ENCODE assay signal across 8 cellular contexts in the genomic region with DNA sequence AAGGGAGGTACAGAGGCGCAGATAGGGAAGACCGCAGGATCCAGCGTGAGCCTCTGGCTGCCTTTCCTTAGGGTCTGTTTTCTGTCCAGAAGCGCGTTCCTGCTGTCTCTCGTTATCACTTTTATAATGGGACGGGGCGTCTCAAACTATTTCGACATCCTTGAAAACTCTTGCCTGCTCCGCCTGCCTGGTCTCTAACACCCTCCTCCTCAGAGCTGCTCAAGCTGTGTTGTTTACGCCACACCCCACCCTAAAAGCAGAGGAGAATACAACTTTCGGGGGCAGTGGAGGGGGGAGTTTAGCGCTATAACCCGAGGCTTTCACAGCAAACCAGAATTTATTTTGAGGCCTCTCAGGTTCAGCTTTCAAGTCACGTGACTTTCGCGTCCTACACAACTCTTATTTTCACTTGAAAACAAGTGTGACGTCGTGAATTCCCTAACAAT. TPM values are rescaled to one million over a fixed set of nuclear protein-coding genes. Genes with fewer than 3 reads are reported as not detected.
A peak's percentile ranks its signal among the peaks of the same experiment; 100 is the strongest.
DNase-seq lines count a peak whose midpoint lies in the region; ATAC-seq, FAIRE-seq and TF ChIP-seq lines count a peak whose summit lies in the region.

No MANE protein-coding gene starts in this region.

- peak overlapping the region; percentile 76 for H2AFZ ChIP-seq in osteoblast (ENCODE audit: low read length)

- H3K4me2 ChIP-seq in A549 (peak overlapping the region; percentile 79), osteoblast (ENCODE audit: insufficient read depth, low read length) (peak overlapping the region; percentile 93)

- ATAC-seq in A549 (peak; percentile 14), GM19351 (IDR thresholded peaks at IDR 0.05; ENCODE audit: unreplicated experiment) (peak; percentile 5), HG03457 (IDR thresholded peaks at IDR 0.05; ENCODE audit: unreplicated experiment) (no peak)

- WGBS in A549 (ENCODE audit: missing lambda C conversion rate): 49% methylated on average over 19 of the region's 19 CpGs

- H3K4me3 ChIP-seq in A549 (peak overlapping the region; percentile 41), WERI-Rb-1 (ENCODE audit: low read depth, low read length) (peak overlapping the region; percentile 17), fibroblast of villous mesenchyme (ENCODE audit: low read depth, low read length) (peak overlapping the region; percentile 47), osteoblast (ENCODE audit: insufficient read depth, low read length) (peak overlapping the region; percentile 76)

- no peak for TF ChIP-seq RAD21 in A549 (conservative IDR thresholded peaks at IDR 0.05 in 1 of 2, IDR thresholded peaks at IDR 0.05 in 1 of 2)

- POLR2A ChIA-PET in A549 (lab: Yijun Ruan, JAX): interaction anchor here (0.6 to 1.3 kb wide), 6 partner anchors 9 to 143 kb away, joined by 3 to 6 read pairs (median 4); a partner anchor contains a TSS

- no peak for TF ChIP-seq EP300 in A549 (IDR thresholded peaks at IDR 0.05)

- no peaks in the 10 kb centered on the region for H4K20me1 ChIP-seq in osteoblast (ENCODE audit: insufficient read depth, low read length)

- DNase-seq in A549 (ENCODE audit: low read depth in 1 of 2, low spot score in 1 of 2) (no peak), WERI-Rb-1 (no peak), fibroblast of villous mesenchyme (ENCODE audit: low read depth) (peak; percentile 97), osteoblast (ENCODE audit: insufficient read length, low spot score, missing footprints) (peak; percentile 58), NCI-H345 treated with DMSO at 0.1 percent for 48 hours (lab: John Stamatoyannopoulos, UW; ENCODE audit: unreplicated experiment) (no peak), LoVo (ENCODE audit: low spot score) (no peak)

- H3K9me3 ChIP-seq in A549: no peaks in the 10 kb centered on the region
- H3K9me3 ChIP-seq in WERI-Rb-1 (ENCODE audit: severe bottlenecking): peaks cover 3% of the 10 kb centered on the region
- H3K9me3 ChIP-seq in osteoblast (ENCODE audit: low read depth, low read length): no peaks in the 10 kb centered on the region

- CTCF ChIA-PET in A549 (lab: Yijun Ruan, JAX): interaction anchor here (1.7 to 2.4 kb wide), 2 partner anchors 10 to 143 kb away, joined by 3 to 8 read pairs; no protein-coding TSS in a partner anchor

- no peaks in the 10 kb centered on the region; the same call in none of the 2 replicates for H3K36me3 ChIP-seq in WERI-Rb-1
- H3K36me3 ChIP-seq in osteoblast (ENCODE audit: insufficient read depth, low read length): no peaks in the 10 kb centered on the region

- H3K79me2 ChIP-seq in osteoblast (ENCODE audit: insufficient read depth, low read length): peaks cover 10% of the 10 kb centered on the region

- no peak for TF ChIP-seq CTCF in A549 (IDR thresholded peaks at IDR 0.05)
- TF ChIP-seq CTCF in WERI-Rb-1 (IDR thresholded peaks at IDR 0.05; ENCODE audit: low read depth, low read length): no peak
- TF ChIP-seq CTCF in fibroblast of villous mesenchyme (IDR thresholded peaks at IDR 0.05; ENCODE audit: insufficient read depth, low read depth, low read length): no peak
- TF ChIP-seq CTCF in osteoblast (IDR thresholded peaks at IDR 0.05; ENCODE audit: extremely low read depth, low read depth, low read length): no peak

- TF ChIP-seq POLR2A in A549 (IDR thresholded peaks at IDR 0.05; ENCODE audit: low read length): no peak

- H3K27me3 ChIP-seq in WERI-Rb-1 (ENCODE audit: insufficient read depth, low read depth, severe bottlenecking): peaks cover 10% of the 10 kb centered on the region
- no peaks in the 10 kb centered on the region for H3K27me3 ChIP-seq in osteoblast (ENCODE audit: insufficient read depth, low read length)

- FAIRE-seq in A549 (lab: Jason Lieb, UNC): no peak

- H3K27ac ChIP-seq in A549 (peak overlapping the region; percentile 70 to 86), WERI-Rb-1 (peak overlapping the region; percentile 53), osteoblast (ENCODE audit: low read depth, low read length) (peak overlapping the region; percentile 79)

- H3K4me1 ChIP-seq in A549: peaks cover 10% of the 10 kb centered on the region; the same call in 2 of the 3 replicates
- peaks cover 5% of the 10 kb centered on the region for H3K4me1 ChIP-seq in osteoblast (ENCODE audit: insufficient read depth, low read length)

TF ChIP-seq in A549, 52 proteins besides CTCF, POLR2A, EP300 and RAD21:
- TF ChIP-seq, protein P1, sequence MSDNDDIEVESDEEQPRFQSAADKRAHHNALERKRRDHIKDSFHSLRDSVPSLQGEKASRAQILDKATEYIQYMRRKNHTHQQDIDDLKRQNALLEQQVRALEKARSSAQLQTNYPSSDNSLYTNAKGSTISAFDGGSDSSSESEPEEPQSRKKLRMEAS (IDR thresholded peaks at IDR 0.05): no peak
- TF ChIP-seq TFCP2L1 (CRISPR knock-in tag; IDR thresholded peaks at IDR 0.05) (no peak), CBX8 (IDR thresholded peaks at IDR 0.05) (no peak), EHMT2 (IDR thresholded peaks at IDR 0.05; ENCODE audit: low read depth) (no peak), RARB (CRISPR knock-in tag; IDR thresholded peaks at IDR 0.05) (no peak)
- TF ChIP-seq, protein P2, sequence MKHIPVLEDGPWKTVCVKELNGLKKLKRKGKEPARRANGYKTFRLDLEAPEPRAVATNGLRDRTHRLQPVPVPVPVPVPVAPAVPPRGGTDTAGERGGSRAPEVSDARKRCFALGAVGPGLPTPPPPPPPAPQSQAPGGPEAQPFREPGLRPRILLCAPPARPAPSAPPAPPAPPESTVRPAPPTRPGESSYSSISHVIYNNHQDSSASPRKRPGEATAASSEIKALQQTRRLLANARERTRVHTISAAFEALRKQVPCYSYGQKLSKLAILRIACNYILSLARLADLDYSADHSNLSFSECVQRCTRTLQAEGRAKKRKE (CRISPR knock-in tag; IDR thresholded peaks at IDR 0.05; ENCODE audit: low read depth): no peak
- TF ChIP-seq, protein P3, sequence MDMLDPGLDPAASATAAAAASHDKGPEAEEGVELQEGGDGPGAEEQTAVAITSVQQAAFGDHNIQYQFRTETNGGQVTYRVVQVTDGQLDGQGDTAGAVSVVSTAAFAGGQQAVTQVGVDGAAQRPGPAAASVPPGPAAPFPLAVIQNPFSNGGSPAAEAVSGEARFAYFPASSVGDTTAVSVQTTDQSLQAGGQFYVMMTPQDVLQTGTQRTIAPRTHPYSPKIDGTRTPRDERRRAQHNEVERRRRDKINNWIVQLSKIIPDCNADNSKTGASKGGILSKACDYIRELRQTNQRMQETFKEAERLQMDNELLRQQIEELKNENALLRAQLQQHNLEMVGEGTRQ (IDR thresholded peaks at IDR 0.05): no peak

RNA-seq across cellular contexts. Expression of a gene that starts 0.6 kb away (rescaled TPM):
- polyA plus RNA-seq in A549 (2011; rRNA removed) (18.6 and 21.7 TPM in 2 replicates), A549 (2017; fragmentation: RNase III; extraction: RNeasy Plus Mini Kit Qiagen cat#74134 plus additional on column Dnase treatment) (33.2 to 40.6 TPM (median 36.7 TPM) in 3 replicates)
- 47.8 and 55.1 TPM in 2 replicates for polyA plus RNA-seq in A549 (2012; cell fraction: cytosol; rRNA removed)
- 93.9 and 105 TPM in 2 replicates for polyA plus RNA-seq in A549 (2012; cell fraction: nucleus; rRNA removed)
- polyA minus RNA-seq in A549 (2011; rRNA and poly(A)+ RNA removed): 16.1 and 21.8 TPM in 2 replicates
- total RNA-seq in fibroblast of villous mesenchyme (23.5 and 24.6 TPM in 2 replicates), osteoblast (20.6 and 21.4 TPM in 2 replicates)

RNA-seq across cellular contexts. Expression of a gene that starts 26.2 kb away (rescaled TPM):
- 9.0 and 10.1 TPM in 2 replicates for polyA plus RNA-seq in A549 (2011; rRNA removed)
- polyA plus RNA-seq in A549 (2012; cell fraction: cytosol; rRNA removed): 18.6 and 27.7 TPM in 2 replicates
- polyA plus RNA-seq in A549 (2012; cell fraction: nucleus; rRNA removed): 15.8 and 20.0 TPM in 2 replicates
- polyA plus RNA-seq in A549 (2017; fragmentation: RNase III; extraction: RNeasy Plus Mini Kit Qiagen cat#74134 plus additional on column Dnase treatment): 19.3 to 24.1 TPM (median 21.7 TPM) in 3 replicates
- polyA minus RNA-seq in A549 (2011; rRNA and poly(A)+ RNA removed): 11.0 and 18.0 TPM in 2 replicates
- 27.7 and 31.5 TPM in 2 replicates for total RNA-seq in fibroblast of villous mesenchyme
- 34.5 and 36.2 TPM in 2 replicates for total RNA-seq in osteoblast

RNA-seq across cellular contexts. Expression of a gene that starts 30.0 kb away (rescaled TPM):
- polyA plus RNA-seq in A549 (2011; rRNA removed) (692 and 774 TPM in 2 replicates), A549 (2017; fragmentation: RNase III; extraction: RNeasy Plus Mini Kit Qiagen cat#74134 plus additional on column Dnase treatment) (1,409 to 1,481 TPM (median 1,465 TPM) in 3 replicates)
- polyA plus RNA-seq in A549 (2012; cell fraction: cytosol; rRNA removed): 1,222 and 1,527 TPM in 2 replicates
- polyA plus RNA-seq in A549 (2012; cell fraction: nucleus; rRNA removed): 2,784 and 3,385 TPM in 2 replicates
- polyA minus RNA-seq in A549 (2011; rRNA and poly(A)+ RNA removed): 756 and 969 TPM in 2 replicates
- total RNA-seq in fibroblast of villous mesenchyme (95.7 and 128 TPM in 2 replicates), osteoblast (88.7 and 91.3 TPM in 2 replicates)

RNA-seq across cellular contexts. Expression of a gene that starts 30.3 kb away (rescaled TPM):
- 26.4 and 30.8 TPM in 2 replicates for polyA plus RNA-seq in A549 (2011; rRNA removed)
- polyA plus RNA-seq in A549 (2012; cell fraction: cytosol; rRNA removed): 41.9 and 51.0 TPM in 2 replicates
- polyA plus RNA-seq in A549 (2012; cell fraction: nucleus; rRNA removed): 26.9 and 33.9 TPM in 2 replicates
- polyA plus RNA-seq in A549 (2017; fragmentation: RNase III; extraction: RNeasy Plus Mini Kit Qiagen cat#74134 plus additional on column Dnase treatment): 34.6 to 37.7 TPM (median 36.9 TPM) in 3 replicates
- polyA minus RNA-seq in A549 (2011; rRNA and poly(A)+ RNA removed): 34.8 and 35.5 TPM in 2 replicates
- 31.9 and 32.0 TPM in 2 replicates for total RNA-seq in fibroblast of villous mesenchyme
- 30.4 and 31.5 TPM in 2 replicates for total RNA-seq in osteoblast

RNA-seq across cellular contexts. Expression of a gene that starts 30.7 kb away (rescaled TPM):
- polyA plus RNA-seq in A549 (2011; rRNA removed) (19.7 and 22.1 TPM in 2 replicates), A549 (2017; fragmentation: RNase III; extraction: RNeasy Plus Mini Kit Qiagen cat#74134 plus additional on column Dnase treatment) (33.4 to 38.8 TPM (median 34.2 TPM) in 3 replicates)
- polyA plus RNA-seq in A549 (2012; cell fraction: cytosol; rRNA removed): 38.7 and 46.2 TPM in 2 replicates
- 117 and 119 TPM in 2 replicates for polyA plus RNA-seq in A549 (2012; cell fraction: nucleus; rRNA removed)
- polyA minus RNA-seq in A549 (2011; rRNA and poly(A)+ RNA removed): 9.9 and 14.9 TPM in 2 replicates
- total RNA-seq in fibroblast of villous mesenchyme (13.0 and 19.3 TPM in 2 replicates), osteoblast (16.8 and 18.5 TPM in 2 replicates)

Comparison
In these comparisons a context has a peak if more than half of its experiments do, and no peak if none do; other contexts are left out.
1. DNase-seq: peak in fibroblast of villous mesenchyme (single experiment) and osteoblast (single experiment); none in A549 (0 of 2), WERI-Rb-1 (single experiment), NCI-H345 treated with DMSO at 0.1 percent for 48 hours (single experiment) and LoVo (single experiment).
2. H3K4me3 ChIP-seq: peak in every context shown above with its lines; median percentile 76 in osteoblast; 47 in fibroblast of villous mesenchyme; 41 in A549; 17 in WERI-Rb-1.
3. Peak in every context shown above with its lines, with median percentiles within 50 percentile points of each other: H3K27ac ChIP-seq.